ENCODE assay signal across 16 cellular contexts in the genomic region with DNA sequence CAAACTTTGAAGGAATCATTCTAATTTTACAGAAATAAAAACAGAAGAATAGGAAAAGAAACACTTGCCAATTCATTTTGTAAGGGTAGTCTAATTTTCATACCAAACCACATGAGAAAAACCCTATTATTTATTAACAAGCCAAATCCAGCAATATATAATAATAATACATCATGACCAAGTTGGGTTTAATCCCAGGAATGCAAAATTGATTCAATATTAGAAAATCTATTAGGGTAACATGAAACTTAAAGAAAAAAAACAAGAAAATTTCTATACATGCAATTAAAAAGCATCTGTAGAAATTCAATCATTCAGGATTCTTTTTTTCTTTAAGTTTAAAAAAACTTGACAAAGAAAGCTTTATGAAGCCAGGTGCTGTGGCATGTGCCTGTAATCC. TPM values are rescaled to one million over a fixed set of nuclear protein-coding genes. Genes with fewer than 3 reads are reported as not detected.
A peak's percentile ranks its signal among the peaks of the same experiment; 100 is the strongest.
DNase-seq lines count a peak whose midpoint lies in the region; ATAC-seq and TF ChIP-seq lines count a peak whose summit lies in the region.
"Had no signal": no experiment of that assay in that cellular context is flagged by ENCODE, and none has a peak within 500 bp of the region (broad histone marks: within the 10 kb centered on the region; RNA-seq: fewer than 3 reads in every experiment).

No MANE protein-coding gene starts in this region.

- H3K4me1 Mint-ChIP-seq in brain = peaks cover 53% of the 10 kb centered on the region

- H2BK5ac ChIP-seq in mesenchymal stem cell (ENCODE audit: low read depth, low read length, poor library complexity, severe bottlenecking) = peak overlapping the region; percentile 31

- no peak overlapping the region for H4K8ac ChIP-seq in mesenchymal stem cell (ENCODE audit: low read length)

- no peak overlapping the region for H2BK120ac ChIP-seq in mesenchymal stem cell (ENCODE audit: low read depth, low read length)

- TF ChIP-seq CTCF in brain (conservative IDR thresholded peaks at IDR 0.05) (no peak), thoracic aorta (IDR thresholded peaks at IDR 0.05) (no peak)

- no peak overlapping the region for H3K4ac ChIP-seq in mesenchymal stem cell (ENCODE audit: low read depth in 1 of 2, low read length in 2 of 2)

- H3K4me1 ChIP-seq in Karpas-422 (ENCODE audit: low read length) (peaks cover 16% of the 10 kb centered on the region), mesenchymal stem cell (ENCODE audit: control insufficient read depth, insufficient read depth, low read depth, low read length) (peaks cover 4% of the 10 kb centered on the region), thoracic aorta (ENCODE audit: control insufficient read depth in 1 of 2, low read depth in 2 of 2) (peaks cover 41 to 87% of the 10 kb centered on the region in 2 donors)
- H3K4me1 ChIP-seq: BE2C had no signal

- H2BK15ac ChIP-seq in mesenchymal stem cell (ENCODE audit: low read depth, poor library complexity, severe bottlenecking) = no peak overlapping the region

- no peaks in the 10 kb centered on the region for H3K27me3 Mint-ChIP-seq in brain

- H3K18ac ChIP-seq in mesenchymal stem cell (ENCODE audit: low read depth in 1 of 2, low read length in 2 of 2) = no peak overlapping the region

- H3K9ac ChIP-seq in Karpas-422 (ENCODE audit: low read length) (no peak overlapping the region), mesenchymal stem cell (ENCODE audit: low read length) (no peak overlapping the region)

- DNase-seq in Karpas-422 = no peak
- no peak for DNase-seq in mesenchymal stem cell
- no peak for DNase-seq in thoracic aorta (ENCODE audit: low spot score)
- no peak for DNase-seq in hypothalamus (lab: John Stamatoyannopoulos, UW)
- no peak for DNase-seq in DMS153 (lab: John Stamatoyannopoulos, UW)
- DNase-seq in dermis blood vessel endothelial cell = no peak
- DNase-seq: BE2C; CD8-positive, alpha-beta T cell; KBM-7; NCI-H1092 treated with DMSO at 0.1 percent for 48 hours; NCI-H1694 treated with DMSO at 0.1 percent for 48 hours; NCI-H446; PC-9 had no signal

- H3K9me3 ChIP-seq in Karpas-422 (ENCODE audit: low read length) = no peaks in the 10 kb centered on the region
- no peaks in the 10 kb centered on the region for H3K9me3 ChIP-seq in mesenchymal stem cell (ENCODE audit: control insufficient read depth, low read length)
- H3K9me3 ChIP-seq in thoracic aorta = no peaks in the 10 kb centered on the region
- H3K9me3 ChIP-seq: BE2C, MG63 had no signal

- no peak overlapping the region for H2AK5ac ChIP-seq in mesenchymal stem cell (ENCODE audit: low read length, severe bottlenecking)

- H3K4me2 ChIP-seq in Karpas-422 (ENCODE audit: low read depth, low read length, poor library complexity, severe bottlenecking) (no peak overlapping the region), mesenchymal stem cell (ENCODE audit: low read length, poor library complexity, severe bottlenecking) (no peak overlapping the region)
- H3K4me2 ChIP-seq: PC-9 had no signal

- no peak overlapping the region for H3K14ac ChIP-seq in mesenchymal stem cell (ENCODE audit: low read length in 2 of 2)

- peaks cover 94% of the 10 kb centered on the region for H3K79me2 ChIP-seq in Karpas-422 (ENCODE audit: low read length)

- no peak overlapping the region for H3K4me3 Mint-ChIP-seq in brain
- H3K4me3 Mint-ChIP-seq: CD8-positive, alpha-beta T cell had no signal

- H3K27ac Mint-ChIP-seq in brain = peak overlapping the region in 3 of 5 experiments; percentile 32 to 64 (median 50)
- H3K27ac Mint-ChIP-seq: CD8-positive, alpha-beta T cell had no signal

- H3K36me3 ChIP-seq in Karpas-422 (ENCODE audit: insufficient read depth, low read length) (no peaks in the 10 kb centered on the region; the same call in 1 of the 2 replicates), mesenchymal stem cell (ENCODE audit: control insufficient read depth in 1 of 2, insufficient read depth in 2 of 2, low read depth in 1 of 2, low read length in 2 of 2) (peaks cover 3 to 5% of the 10 kb centered on the region in 2 experiments), thoracic aorta (no peaks in the 10 kb centered on the region)
- H3K36me3 ChIP-seq: BE2C had no signal

- H3K27ac ChIP-seq in Karpas-422 (ENCODE audit: low read length) = peak overlapping the region; percentile 39
- H3K27ac ChIP-seq in mesenchymal stem cell (ENCODE audit: low read length, poor library complexity, severe bottlenecking) = no peak overlapping the region
- H3K27ac ChIP-seq in thoracic aorta = peak overlapping the region; percentile 53 to 88
- H3K27ac ChIP-seq: PC-9 had no signal

- no peak overlapping the region for H3K23ac ChIP-seq in mesenchymal stem cell (ENCODE audit: low read length in 2 of 2)

- peaks cover 84% of the 10 kb centered on the region for H3K36me3 Mint-ChIP-seq in brain

- peaks cover 15% of the 10 kb centered on the region for H4K20me1 ChIP-seq in Karpas-422 (ENCODE audit: insufficient read depth, low read depth, low read length)

- H3K9me3 Mint-ChIP-seq in brain = peaks cover 10 to 45% (median 32%) of the 10 kb centered on the region in 5 experiments
- H3K9me3 Mint-ChIP-seq: CD8-positive, alpha-beta T cell had no signal

- no peak overlapping the region for H4K91ac ChIP-seq in mesenchymal stem cell (ENCODE audit: low read length)

- no peak overlapping the region for H3K4me3 ChIP-seq in Karpas-422 (ENCODE audit: low read length)
- H3K4me3 ChIP-seq in mesenchymal stem cell (ENCODE audit: insufficient read depth in 1 of 2, low read depth in 1 of 2, low read length in 2 of 2) = no peak overlapping the region
- peak overlapping the region; percentile 26 for H3K4me3 ChIP-seq in thoracic aorta
- H3K4me3 ChIP-seq: MG63, PC-9 had no signal

- no peak overlapping the region for H2BK12ac ChIP-seq in mesenchymal stem cell (ENCODE audit: low read length in 2 of 2)

- H2AFZ ChIP-seq in Karpas-422 (ENCODE audit: low read length) = no peak overlapping the region
- no peak overlapping the region for H2AFZ ChIP-seq in mesenchymal stem cell (ENCODE audit: low read depth, low read length)
- H2AFZ ChIP-seq: PC-9 had no signal

- H3K27me3 ChIP-seq in Karpas-422 (ENCODE audit: low read length) = no peaks in the 10 kb centered on the region
- no peaks in the 10 kb centered on the region for H3K27me3 ChIP-seq in mesenchymal stem cell (ENCODE audit: control insufficient read depth in 1 of 2, insufficient read depth in 1 of 2, low read length in 2 of 2)
- no peaks in the 10 kb centered on the region for H3K27me3 ChIP-seq in thoracic aorta (replicated peaks; ENCODE audit: insufficient read depth)
- H3K27me3 ChIP-seq: BE2C, MG63 had no signal

- no peaks in the 10 kb centered on the region for H3K9me2 ChIP-seq in Karpas-422 (replicated peaks; ENCODE audit: insufficient read depth, low read length)

- H3K79me1 ChIP-seq in mesenchymal stem cell (replicated peaks; ENCODE audit: low read length, poor library complexity, severe bottlenecking) = peaks cover 2% of the 10 kb centered on the region

- no peak for ATAC-seq in thoracic aorta (ENCODE audit: insufficient number of reproducible peaks, low FRiP score, low read depth)
- ATAC-seq: CD8-positive, alpha-beta T cell; Right ventricle myocardium inferior had no signal

RNA-seq across cellular contexts. Expression of a gene that starts 16.8 kb away (rescaled TPM):
- total RNA-seq in Karpas-422 (2014; rRNA removed; shearing (Covaris generic); ENCODE audit: low replicate concordance) = 38.9 and 53.6 TPM in 2 replicates
- polyA plus RNA-seq in brain (ENCODE audit: insufficient read depth, low read depth, low replicate concordance) = 59.2 TPM
- polyA plus RNA-seq in mesenchymal stem cell (2013, experiment 1 of 2) = 67.7 TPM
- 67.1 TPM for polyA plus RNA-seq in mesenchymal stem cell (2013, experiment 2 of 2)
- total RNA-seq in thoracic aorta = 10 to 100 TPM; 61.4 to 63.1 TPM
- total RNA-seq in dermis blood vessel endothelial cell = 72.0 and 119 TPM in 2 replicates
